8 cellular contexts compared by ENCODE assay signal in genomic region chr19:44303976-44304568, GRCh38. TPM values are rescaled to one million over a fixed set of nuclear protein-coding genes. Genes with fewer than 3 reads are reported as not detected.
A peak's percentile ranks its signal among the peaks of the same experiment; 100 is the strongest.
DNase-seq lines count a peak whose midpoint lies in the region; ATAC-seq, FAIRE-seq and TF ChIP-seq lines count a peak whose summit lies in the region.

No MANE protein-coding gene starts in this region.

- TF ChIP-seq POLR2A in A549 (IDR thresholded peaks at IDR 0.05; ENCODE audit: low read length) (no peak), lower leg skin (IDR thresholded peaks at IDR 0.05) (no peak), tibial nerve (IDR thresholded peaks at IDR 0.05) (no peak)

- peak overlapping the region; percentile 66 for H3K4me3 ChIP-seq in A549
- peak overlapping the region; percentile 76 for H3K4me3 ChIP-seq in GM12875 (ENCODE audit: low read depth, low read length)
- H3K4me3 ChIP-seq in Panc1 (ENCODE audit: low read depth in 2 of 2, low read length in 2 of 2): peak overlapping the region; percentile 89 to 90
- peak overlapping the region; percentile 71 for H3K4me3 ChIP-seq in lower leg skin (ENCODE audit: low read depth, poor library complexity, severe bottlenecking)
- peak overlapping the region; percentile 53 to 80 (median 70) for H3K4me3 ChIP-seq in tibial nerve

- TF ChIP-seq CTCF in A549 (IDR thresholded peaks at IDR 0.05): no peak
- no peak for TF ChIP-seq CTCF in GM12875 (IDR thresholded peaks at IDR 0.05; ENCODE audit: borderline replicate concordance, insufficient read depth, low read depth, low read length)
- TF ChIP-seq CTCF in Panc1 (IDR thresholded peaks at IDR 0.05): no peak
- TF ChIP-seq CTCF in lower leg skin (IDR thresholded peaks at IDR 0.05): no peak
- TF ChIP-seq CTCF in tibial nerve (IDR thresholded peaks at IDR 0.05): no peak

- POLR2A ChIA-PET in A549 (lab: Yijun Ruan, JAX): interaction anchor here (0.6 to 1.5 kb wide), 4 partner anchors 44 to 137 kb away, joined by 3 to 9 read pairs (median 4); partner anchors contain the start of genes ZNF227 and ZNF233
- POLR2A ChIA-PET in Panc1 (lab: Charles Lee): interaction anchor here (0.6 kb wide), 1 partner anchor 93 kb away, joined by 7 read pairs; no protein-coding TSS in a partner anchor

- H3K4me1 ChIP-seq in A549 (no peaks in the 10 kb centered on the region), Panc1 (ENCODE audit: control insufficient read depth, insufficient read depth, low read length) (no peaks in the 10 kb centered on the region), tibial nerve (peaks cover 0 to 17% (median 0%) of the 10 kb centered on the region in 4 donors)

- H3K9me3 ChIP-seq in A549: peaks cover 37% of the 10 kb centered on the region
- H3K9me3 ChIP-seq in Panc1 (ENCODE audit: control insufficient read depth, insufficient read depth, low read depth, low read length): no peaks in the 10 kb centered on the region
- H3K9me3 ChIP-seq in tibial nerve: peaks cover 0 to 31% (median 5%) of the 10 kb centered on the region in 4 donors

- no peak for FAIRE-seq in A549 (lab: Jason Lieb, UNC)

- H3K27me3 ChIP-seq in Panc1 (ENCODE audit: control insufficient read depth, insufficient read depth, low read length) (no peaks in the 10 kb centered on the region), tibial nerve (no peaks in the 10 kb centered on the region)

- CTCF ChIA-PET in A549 (lab: Yijun Ruan, JAX): interaction anchor here (0.9 to 1.6 kb wide), 2 partner anchors 16 to 28 kb away, joined by 3 read pairs; no protein-coding TSS in a partner anchor
- CTCF ChIA-PET in Panc1 (lab: Charles Lee): no interaction called here

- no peak for TF ChIP-seq EP300 in A549 (IDR thresholded peaks at IDR 0.05)
- TF ChIP-seq EP300 in tibial nerve (IDR thresholded peaks at IDR 0.05): no peak

- peaks cover 5% of the 10 kb centered on the region for H3K36me3 ChIP-seq in Panc1 (ENCODE audit: control insufficient read depth, insufficient read depth, low read length)
- peaks cover 0 to 35% (median 10%) of the 10 kb centered on the region in 3 donors for H3K36me3 ChIP-seq in tibial nerve

- H3K4me2 ChIP-seq in A549: peak overlapping the region; percentile 72

- WGBS in A549 (ENCODE audit: missing lambda C conversion rate): 13% methylated on average over 11 of the region's 11 CpGs
- 1 to 2% methylated on average over 11 of the region's 11 CpGs for WGBS in lower leg skin, 2 donors
- WGBS in tibial nerve, 2 donors: 2 to 3% methylated on average over 11 of the region's 11 CpGs

- ATAC-seq in A549 (peak; percentile 55 to 62), Panc1 (peak; percentile 47)

- BruUV-seq in Panc1 (replicated peaks; lab: Mats Ljungman, UMichigan): TSS peak; percentile 83

- in situ Hi-C loops in Panc1 (cut with HindIII; ENCODE audit: low pct_unique_long_range_greater_than_20kb, low sequenced_read_pairs): no loop called here

- DNase-seq in A549 (ENCODE audit: low read depth in 1 of 2, low spot score in 1 of 2): peak; percentile 25 to 30
- no peak for DNase-seq in Panc1 (ENCODE audit: low read depth, low spot score)
- peak; percentile 15 for DNase-seq in dedifferentiated amniotic fluid mesenchymal stem cell (ENCODE audit: extremely low spot score)
- no peak for DNase-seq in lower leg skin (ENCODE audit: low spot score in 2 of 2)
- no peak for DNase-seq in tibial nerve (ENCODE audit: low spot score in 2 of 2)
- DNase-seq in DMS153 treated with DMSO at 0.1 percent for 48 hours (lab: John Stamatoyannopoulos, UW; ENCODE audit: unreplicated experiment): no peak
- no peak for DNase-seq in GF-D8 (lab: John Stamatoyannopoulos, UW)

- H3K27ac ChIP-seq in A549 (peak overlapping the region; percentile 77 to 93), Panc1 (ENCODE audit: low read length) (peak overlapping the region; percentile 85), tibial nerve (peak overlapping the region in 3 of 4 donors; percentile 72 to 83 (median 80))

- intact Hi-C loops in Panc1 (cut with micrococcal nuclease; ENCODE audit: unreplicated experiment) (no loop called here), lower leg skin (cut with DNase I; ENCODE audit: low total_unique reads) (no loop called here)

- no peak for TF ChIP-seq RAD21 in A549 (conservative IDR thresholded peaks at IDR 0.05 in 1 of 2, IDR thresholded peaks at IDR 0.05 in 1 of 2)

TF ChIP-seq in A549, 52 proteins besides CTCF, POLR2A, EP300 and RAD21:
- TF ChIP-seq NR3C1 (IDR thresholded peaks at IDR 0.05) (no peak), CEBPB (IDR thresholded peaks at IDR 0.05) (no peak), BHLHE40 (IDR thresholded peaks at IDR 0.05; ENCODE audit: low read depth, low read length) (no peak), RARB (CRISPR knock-in tag; IDR thresholded peaks at IDR 0.05) (no peak)

RNA-seq across cellular contexts. Expression of gene ZNF235, which starts 0.8 kb away (rescaled TPM):
- polyA plus RNA-seq in A549 (2011; rRNA removed) (7.4 and 8.4 TPM in 2 replicates), A549 (2017; fragmentation: RNase III; extraction: RNeasy Plus Mini Kit Qiagen cat#74134 plus additional on column Dnase treatment) (3.8 to 4.9 TPM (median 4.2 TPM) in 3 replicates)
- 1.3 and 1.6 TPM in 2 replicates for polyA plus RNA-seq in A549 (2012; cell fraction: cytosol; rRNA removed)
- 3.1 and 5.0 TPM in 2 replicates for polyA plus RNA-seq in A549 (2012; cell fraction: nucleus; rRNA removed)
- polyA minus RNA-seq in A549 (2011; rRNA and poly(A)+ RNA removed): 6.0 and 8.2 TPM in 2 replicates
- total RNA-seq in Panc1 (2021; ENCODE audit: unreplicated experiment) (5.1 TPM), lower leg skin (1 to 10 TPM; 3.6 to 4.5 (median 4.1) TPM), tibial nerve (1 to 10 TPM; 5.5 to 9.8 (median 6.3) TPM)
- polyA plus RNA-seq in Panc1 (2012; ENCODE audit: insufficient read length): 2.8 TPM

RNA-seq across cellular contexts. Expression of gene ZNF233, which starts 44.4 kb away (rescaled TPM):
- polyA plus RNA-seq in A549 (2011; rRNA removed) (1.9 and 2.1 TPM in 2 replicates), A549 (2017; fragmentation: RNase III; extraction: RNeasy Plus Mini Kit Qiagen cat#74134 plus additional on column Dnase treatment) (1.2 to 1.3 TPM (median 1.2 TPM) in 3 replicates)
- 0.24 and 0.32 TPM in 2 replicates for polyA plus RNA-seq in A549 (2012; cell fraction: cytosol; rRNA removed)
- polyA plus RNA-seq in A549 (2012; cell fraction: nucleus; rRNA removed): 0.11 and 0.30 TPM in 2 replicates
- polyA minus RNA-seq in A549 (2011; rRNA and poly(A)+ RNA removed): 1.8 and 2.2 TPM in 2 replicates
- total RNA-seq in Panc1 (2021; ENCODE audit: unreplicated experiment) (1.8 TPM), lower leg skin (1 to 10 TPM in 1 of 4 donors, under 1 TPM in 1, not detected in 2; 0.06 to 1.4 TPM), tibial nerve (1 to 10 TPM in 1 of 4 donors, under 1 TPM in 2, not detected in 1; 0.44 to 1.2 (median 0.63) TPM)
- polyA plus RNA-seq in Panc1 (2012; ENCODE audit: insufficient read length): 1.1 TPM

RNA-seq across cellular contexts. Expression of gene ZNF112, which starts 52.4 kb away (rescaled TPM):
- 5.6 and 6.9 TPM in 2 replicates for polyA plus RNA-seq in A549 (2011; rRNA removed)
- 0.44 and 0.48 TPM in 2 replicates for polyA plus RNA-seq in A549 (2012; cell fraction: cytosol; rRNA removed)
- polyA plus RNA-seq in A549 (2012; cell fraction: nucleus; rRNA removed): 0.94 and 1.2 TPM in 2 replicates
- polyA plus RNA-seq in A549 (2017; fragmentation: RNase III; extraction: RNeasy Plus Mini Kit Qiagen cat#74134 plus additional on column Dnase treatment): 3.3 to 3.5 TPM (median 3.5 TPM) in 3 replicates
- polyA minus RNA-seq in A549 (2011; rRNA and poly(A)+ RNA removed): 4.9 and 5.4 TPM in 2 replicates
- 4.3 TPM for total RNA-seq in Panc1 (2021; ENCODE audit: unreplicated experiment)
- 1.2 TPM for polyA plus RNA-seq in Panc1 (2012; ENCODE audit: insufficient read length)
- 1 to 10 TPM; 3.0 to 4.4 (median 3.9) TPM for total RNA-seq in lower leg skin
- total RNA-seq in tibial nerve: 1 to 10 TPM; 5.0 to 5.9 (median 5.3) TPM

Comparison
In these comparisons a context has a peak if more than half of its experiments do, and no peak if none do; other contexts are left out.
1. DNase-seq: peak in A549 (2 of 2) and dedifferentiated amniotic fluid mesenchymal stem cell (single experiment); none in Panc1 (single experiment), lower leg skin (0 of 2), tibial nerve (0 of 2), DMS153 treated with DMSO at 0.1 percent for 48 hours (single experiment) and GF-D8 (single experiment).
2. Peak in every context shown above with its lines, with median percentiles within 50 percentile points of each other: H3K27ac ChIP-seq and H3K4me3 ChIP-seq.